1 cellular context compared by ENCODE assay signal in the genomic region with DNA sequence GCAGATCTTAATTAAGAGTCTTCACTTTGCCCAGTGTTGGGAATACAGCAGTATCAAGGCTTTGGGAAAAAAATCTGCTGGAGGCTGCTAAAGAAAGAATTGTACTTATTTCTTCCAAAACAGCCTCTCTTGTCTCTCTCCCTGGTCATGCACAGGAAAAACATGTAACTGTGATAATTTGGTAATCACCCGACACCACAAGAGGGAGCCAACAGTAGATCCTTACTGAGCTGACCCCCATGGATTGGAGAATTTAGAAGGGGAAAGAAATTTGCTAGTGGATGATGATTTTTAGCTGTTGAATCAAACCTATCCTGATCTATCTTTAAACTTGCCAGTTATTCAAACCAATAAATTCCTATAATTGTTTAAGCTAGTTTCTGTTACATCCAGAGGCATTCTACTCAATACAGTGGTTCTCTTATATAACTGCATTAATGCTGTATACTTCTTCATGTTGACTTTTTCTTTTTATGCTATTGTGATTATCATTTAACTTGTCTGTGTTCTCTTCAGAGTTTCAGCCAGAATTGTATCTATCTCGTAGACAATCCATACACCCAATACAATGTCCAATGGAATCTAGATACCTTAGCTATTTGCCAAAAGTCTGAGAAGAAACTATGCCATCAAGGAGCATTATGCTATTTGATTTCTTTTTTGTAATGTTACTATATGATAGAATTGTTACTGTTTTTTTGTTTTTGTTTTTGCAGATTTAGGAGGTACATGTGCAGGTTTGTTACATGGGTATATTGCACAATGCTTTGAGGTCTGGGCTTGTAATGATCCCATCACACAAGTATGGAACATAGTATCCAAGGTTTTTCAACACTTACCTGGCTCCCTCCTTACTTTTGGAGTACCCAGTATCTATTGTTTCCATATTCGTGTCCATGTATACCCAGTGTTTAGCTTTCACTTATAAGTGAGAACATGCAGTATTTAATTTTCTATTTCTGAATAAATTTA.
TF ChIP-seq lines count a peak whose summit lies in the region.

No MANE protein-coding gene starts in this region.

TF ChIP-seq in neural cell, 6 proteins besides CTCF, POLR2A, EP300 and RAD21 (continued from another document):
- TF ChIP-seq, protein P1, sequence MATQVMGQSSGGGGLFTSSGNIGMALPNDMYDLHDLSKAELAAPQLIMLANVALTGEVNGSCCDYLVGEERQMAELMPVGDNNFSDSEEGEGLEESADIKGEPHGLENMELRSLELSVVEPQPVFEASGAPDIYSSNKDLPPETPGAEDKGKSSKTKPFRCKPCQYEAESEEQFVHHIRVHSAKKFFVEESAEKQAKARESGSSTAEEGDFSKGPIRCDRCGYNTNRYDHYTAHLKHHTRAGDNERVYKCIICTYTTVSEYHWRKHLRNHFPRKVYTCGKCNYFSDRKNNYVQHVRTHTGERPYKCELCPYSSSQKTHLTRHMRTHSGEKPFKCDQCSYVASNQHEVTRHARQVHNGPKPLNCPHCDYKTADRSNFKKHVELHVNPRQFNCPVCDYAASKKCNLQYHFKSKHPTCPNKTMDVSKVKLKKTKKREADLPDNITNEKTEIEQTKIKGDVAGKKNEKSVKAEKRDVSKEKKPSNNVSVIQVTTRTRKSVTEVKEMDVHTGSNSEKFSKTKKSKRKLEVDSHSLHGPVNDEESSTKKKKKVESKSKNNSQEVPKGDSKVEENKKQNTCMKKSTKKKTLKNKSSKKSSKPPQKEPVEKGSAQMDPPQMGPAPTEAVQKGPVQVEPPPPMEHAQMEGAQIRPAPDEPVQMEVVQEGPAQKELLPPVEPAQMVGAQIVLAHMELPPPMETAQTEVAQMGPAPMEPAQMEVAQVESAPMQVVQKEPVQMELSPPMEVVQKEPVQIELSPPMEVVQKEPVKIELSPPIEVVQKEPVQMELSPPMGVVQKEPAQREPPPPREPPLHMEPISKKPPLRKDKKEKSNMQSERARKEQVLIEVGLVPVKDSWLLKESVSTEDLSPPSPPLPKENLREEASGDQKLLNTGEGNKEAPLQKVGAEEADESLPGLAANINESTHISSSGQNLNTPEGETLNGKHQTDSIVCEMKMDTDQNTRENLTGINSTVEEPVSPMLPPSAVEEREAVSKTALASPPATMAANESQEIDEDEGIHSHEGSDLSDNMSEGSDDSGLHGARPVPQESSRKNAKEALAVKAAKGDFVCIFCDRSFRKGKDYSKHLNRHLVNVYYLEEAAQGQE (IDR thresholded peaks at IDR 0.05; ENCODE audit: borderline replicate concordance): no peak
TF ChIP-seq in neural cell: peak in this region for 1.
